Comparison of ENCODE assay signal across 17 cellular contexts in the genomic region with DNA sequence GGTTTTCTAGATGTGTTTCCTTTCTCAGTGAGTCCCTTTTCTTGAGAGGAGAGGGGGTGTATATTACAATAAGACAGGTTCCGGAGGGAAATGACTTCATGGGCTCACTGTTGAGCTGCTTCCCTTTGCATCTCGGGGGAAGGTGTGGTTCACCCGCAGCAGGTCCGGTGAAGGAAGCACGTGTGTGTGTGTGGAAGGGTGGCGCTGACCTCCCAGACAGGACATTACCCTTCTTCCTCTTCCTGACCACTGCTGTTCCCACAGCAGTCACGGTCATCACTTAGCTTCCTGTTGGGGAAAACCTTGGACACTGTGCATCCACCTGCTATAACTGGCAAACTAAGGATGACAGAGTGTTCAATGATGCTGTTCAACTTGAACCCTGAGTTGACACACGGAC.
DNase-seq lines count a peak whose midpoint lies in the region; ATAC-seq and TF ChIP-seq lines count a peak whose summit lies in the region.
"Had no signal": no experiment of that assay in that cellular context is flagged by ENCODE, and none has a peak within 500 bp of the region (broad histone marks: within the 10 kb centered on the region; RNA-seq: fewer than 3 reads in every experiment).

No MANE protein-coding gene starts in this region.

- H3K27me3 ChIP-seq in BLaER1 (no peaks in the 10 kb centered on the region), psoas muscle (ENCODE audit: insufficient read depth in 3 of 3, low read length in 2 of 3) (no peaks in the 10 kb centered on the region)

- DNase-seq in left ventricle myocardium superior (peak; percentile 50), psoas muscle (peak; percentile 29 to 70), NCI-H2029 treated with DMSO at 0.1 percent for 48 hours (lab: John Stamatoyannopoulos, UW) (no peak), NOMO-1 treated with dmso at 0.1 percent for 144 hours (lab: John Stamatoyannopoulos, UW; ENCODE audit: unreplicated experiment) (no peak), GM10266 (ENCODE audit: extremely low spot score) (no peak)
- DNase-seq: ACHN; activated CD4-positive, alpha-beta T cell treated with anti-CD3 and anti-CD28 coated beads, Interleukin-2, amount 10 ng/mL, durations not matched to agents 7 days and 5 days; activated T-cell treated with anti-CD3 and anti-CD28 coated beads, Interleukin-2, amount 50 U/mL, for 24 hours; Caco-2; HCEC 1CT; Kasumi-1; NCI-H1694 treated with DMSO at 0.1 percent for 48 hours; NCI-H526 treated with DMSO at 0.1 percent for 48 hours; stimulated activated naive CD4-positive, alpha-beta T cell treated with Interleukin-2 at 50 U/mL for 16 hours had no signal

- intact Hi-C loops in left ventricle myocardium superior (cut with micrococcal nuclease) (loop anchor here (10.0 kb wide), 1 partner anchor 131 kb away; no protein-coding TSS in a partner anchor), psoas muscle (cut with DNase I) (no loop called here)

- H3K4me1 ChIP-seq in BLaER1 (peaks cover 81% of the 10 kb centered on the region), psoas muscle (no peaks in the 10 kb centered on the region)

- H3K4me3 ChIP-seq in BLaER1 (peak overlapping the region; percentile 41), psoas muscle (peak overlapping the region; percentile 58)

- 38 to 82% (median 41%) methylated on average over 8 of the region's 8 CpGs for WGBS in adipose tissue, 3 donors
- 44 to 73% (median 45%) methylated on average over 8 of the region's 8 CpGs for WGBS in psoas muscle, 3 donors

- H3K9me3 ChIP-seq in BLaER1 (no peaks in the 10 kb centered on the region), psoas muscle (no peaks in the 10 kb centered on the region)

- H3K36me3 ChIP-seq in BLaER1, result no peaks in the 10 kb centered on the region
- no peaks in the 10 kb centered on the region for H3K36me3 ChIP-seq in psoas muscle (ENCODE audit: insufficient read depth in 1 of 2, low read depth in 1 of 2)

- peak; percentile 76 for ATAC-seq in left ventricle myocardium superior
- peak; percentile 47 to 72 (median 72) for ATAC-seq in psoas muscle
- ATAC-seq in HG03045 (IDR thresholded peaks at IDR 0.05; ENCODE audit: unreplicated experiment), result no peak

- H3K9ac ChIP-seq in BLaER1, result peak overlapping the region; percentile 56

- TF ChIP-seq CTCF in psoas muscle (IDR thresholded peaks at IDR 0.05), result no peak
- TF ChIP-seq CTCF in GM10266 (IDR thresholded peaks at IDR 0.05; ENCODE audit: control insufficient read depth, insufficient read depth, low read depth, missing control alignments), result no peak

- no peaks in the 10 kb centered on the region for H4K20me1 ChIP-seq in BLaER1

- peak overlapping the region; percentile 76 for H3K4me2 ChIP-seq in BLaER1

- peak overlapping the region; percentile 75 for H3K27ac ChIP-seq in BLaER1
- peak overlapping the region; percentile 58 for H3K27ac ChIP-seq in adipose tissue (ENCODE audit: low read depth, low read length)
- peak overlapping the region; percentile 77 for H3K27ac ChIP-seq in psoas muscle

Comparison
In these comparisons a context has a peak if more than half of its experiments do, and no peak if none do; other contexts are left out.
1. DNase-seq: peak in left ventricle myocardium superior (single experiment) and psoas muscle (2 of 2); none in NCI-H2029 treated with DMSO at 0.1 percent for 48 hours (single experiment), NOMO-1 treated with dmso at 0.1 percent for 144 hours (single experiment) and GM10266 (single experiment).
2. Peak in every context shown above with its lines, with median percentiles within 50 percentile points of each other: H3K27ac ChIP-seq.